1 cellular context compared by ENCODE assay signal in genomic region chr13:23434431-23434830, GRCh38.
TF ChIP-seq lines count a peak whose summit lies in the region.

No MANE protein-coding gene starts in this region.

TF ChIP-seq in SK-N-SH treated with all-trans-retinoic acid at 6 μM for 48 hours, 23 proteins besides CTCF, POLR2A, EP300 and RAD21 (continued from another document):
- TF ChIP-seq, protein P1, sequence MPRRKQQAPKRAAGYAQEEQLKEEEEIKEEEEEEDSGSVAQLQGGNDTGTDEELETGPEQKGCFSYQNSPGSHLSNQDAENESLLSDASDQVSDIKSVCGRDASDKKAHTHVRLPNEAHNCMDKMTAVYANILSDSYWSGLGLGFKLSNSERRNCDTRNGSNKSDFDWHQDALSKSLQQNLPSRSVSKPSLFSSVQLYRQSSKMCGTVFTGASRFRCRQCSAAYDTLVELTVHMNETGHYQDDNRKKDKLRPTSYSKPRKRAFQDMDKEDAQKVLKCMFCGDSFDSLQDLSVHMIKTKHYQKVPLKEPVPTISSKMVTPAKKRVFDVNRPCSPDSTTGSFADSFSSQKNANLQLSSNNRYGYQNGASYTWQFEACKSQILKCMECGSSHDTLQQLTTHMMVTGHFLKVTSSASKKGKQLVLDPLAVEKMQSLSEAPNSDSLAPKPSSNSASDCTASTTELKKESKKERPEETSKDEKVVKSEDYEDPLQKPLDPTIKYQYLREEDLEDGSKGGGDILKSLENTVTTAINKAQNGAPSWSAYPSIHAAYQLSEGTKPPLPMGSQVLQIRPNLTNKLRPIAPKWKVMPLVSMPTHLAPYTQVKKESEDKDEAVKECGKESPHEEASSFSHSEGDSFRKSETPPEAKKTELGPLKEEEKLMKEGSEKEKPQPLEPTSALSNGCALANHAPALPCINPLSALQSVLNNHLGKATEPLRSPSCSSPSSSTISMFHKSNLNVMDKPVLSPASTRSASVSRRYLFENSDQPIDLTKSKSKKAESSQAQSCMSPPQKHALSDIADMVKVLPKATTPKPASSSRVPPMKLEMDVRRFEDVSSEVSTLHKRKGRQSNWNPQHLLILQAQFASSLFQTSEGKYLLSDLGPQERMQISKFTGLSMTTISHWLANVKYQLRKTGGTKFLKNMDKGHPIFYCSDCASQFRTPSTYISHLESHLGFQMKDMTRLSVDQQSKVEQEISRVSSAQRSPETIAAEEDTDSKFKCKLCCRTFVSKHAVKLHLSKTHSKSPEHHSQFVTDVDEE (CRISPR knock-in tag; IDR thresholded peaks at IDR 0.05) = no peak
- TF ChIP-seq TCF4 (CRISPR knock-in tag; IDR thresholded peaks at IDR 0.05; ENCODE audit: borderline replicate concordance) (no peak), ZFP3 (CRISPR knock-in tag; IDR thresholded peaks at IDR 0.05) (no peak), ZNF70 (CRISPR knock-in tag; IDR thresholded peaks at IDR 0.05) (no peak), ZC3H10 (CRISPR knock-in tag; IDR thresholded peaks at IDR 0.05) (no peak), GLIS3 (CRISPR knock-in tag; IDR thresholded peaks at IDR 0.05) (no peak), ZFP30 (CRISPR knock-in tag; IDR thresholded peaks at IDR 0.05) (no peak), CSDC2 (CRISPR knock-in tag; IDR thresholded peaks at IDR 0.05) (no peak), ESRRG (CRISPR knock-in tag; IDR thresholded peaks at IDR 0.05) (no peak), ZNF565 (CRISPR knock-in tag; conservative IDR thresholded peaks at IDR 0.05; ENCODE audit: low read depth) (no peak), OSR1 (CRISPR knock-in tag; IDR thresholded peaks at IDR 0.05) (no peak), ARNTL (CRISPR knock-in tag; IDR thresholded peaks at IDR 0.05; ENCODE audit: borderline replicate concordance, low read depth) (no peak), ISL1 (CRISPR knock-in tag; IDR thresholded peaks at IDR 0.05) (no peak)
- TF ChIP-seq, protein P2, sequence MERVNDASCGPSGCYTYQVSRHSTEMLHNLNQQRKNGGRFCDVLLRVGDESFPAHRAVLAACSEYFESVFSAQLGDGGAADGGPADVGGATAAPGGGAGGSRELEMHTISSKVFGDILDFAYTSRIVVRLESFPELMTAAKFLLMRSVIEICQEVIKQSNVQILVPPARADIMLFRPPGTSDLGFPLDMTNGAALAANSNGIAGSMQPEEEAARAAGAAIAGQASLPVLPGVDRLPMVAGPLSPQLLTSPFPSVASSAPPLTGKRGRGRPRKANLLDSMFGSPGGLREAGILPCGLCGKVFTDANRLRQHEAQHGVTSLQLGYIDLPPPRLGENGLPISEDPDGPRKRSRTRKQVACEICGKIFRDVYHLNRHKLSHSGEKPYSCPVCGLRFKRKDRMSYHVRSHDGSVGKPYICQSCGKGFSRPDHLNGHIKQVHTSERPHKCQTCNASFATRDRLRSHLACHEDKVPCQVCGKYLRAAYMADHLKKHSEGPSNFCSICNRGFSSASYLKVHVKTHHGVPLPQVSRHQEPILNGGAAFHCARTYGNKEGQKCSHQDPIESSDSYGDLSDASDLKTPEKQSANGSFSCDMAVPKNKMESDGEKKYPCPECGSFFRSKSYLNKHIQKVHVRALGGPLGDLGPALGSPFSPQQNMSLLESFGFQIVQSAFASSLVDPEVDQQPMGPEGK (CRISPR knock-in tag; IDR thresholded peaks at IDR 0.05; ENCODE audit: borderline replicate concordance) = no peak
- TF ChIP-seq, protein P3, sequence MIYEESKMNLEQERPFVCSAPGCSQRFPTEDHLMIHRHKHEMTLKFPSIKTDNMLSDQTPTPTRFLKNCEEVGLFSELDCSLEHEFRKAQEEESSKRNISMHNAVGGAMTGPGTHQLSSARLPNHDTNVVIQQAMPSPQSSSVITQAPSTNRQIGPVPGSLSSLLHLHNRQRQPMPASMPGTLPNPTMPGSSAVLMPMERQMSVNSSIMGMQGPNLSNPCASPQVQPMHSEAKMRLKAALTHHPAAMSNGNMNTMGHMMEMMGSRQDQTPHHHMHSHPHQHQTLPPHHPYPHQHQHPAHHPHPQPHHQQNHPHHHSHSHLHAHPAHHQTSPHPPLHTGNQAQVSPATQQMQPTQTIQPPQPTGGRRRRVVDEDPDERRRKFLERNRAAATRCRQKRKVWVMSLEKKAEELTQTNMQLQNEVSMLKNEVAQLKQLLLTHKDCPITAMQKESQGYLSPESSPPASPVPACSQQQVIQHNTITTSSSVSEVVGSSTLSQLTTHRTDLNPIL (CRISPR knock-in tag; IDR thresholded peaks at IDR 0.05; ENCODE audit: low read depth) = no peak
